In the genomic region with DNA sequence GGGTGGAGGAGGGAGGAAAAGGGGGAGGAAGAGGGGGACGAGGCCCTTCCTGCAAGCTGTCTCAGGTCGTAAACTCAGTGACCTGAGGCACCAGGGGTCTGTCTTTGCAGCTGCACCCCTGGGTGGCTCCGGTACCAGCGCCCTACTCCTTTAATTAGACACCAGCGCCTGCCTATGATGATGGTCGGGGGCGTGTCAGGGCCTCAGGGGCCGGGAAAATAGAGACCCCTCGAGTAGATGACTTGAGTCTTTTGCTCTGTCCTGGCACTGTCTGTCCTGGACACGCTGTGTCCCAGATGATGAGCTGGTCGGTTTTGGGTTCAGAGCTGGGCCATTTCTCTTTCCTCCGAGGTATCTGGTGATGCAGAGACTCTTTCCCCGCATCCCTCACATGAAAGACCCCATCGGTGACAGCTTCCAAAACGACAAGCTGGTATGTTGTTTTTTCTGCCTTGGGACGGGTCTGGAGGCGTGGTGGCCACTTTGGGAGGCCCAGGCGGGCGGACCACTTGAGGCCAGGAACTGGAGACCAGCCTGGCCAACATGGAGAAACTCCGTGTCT, we compare ENCODE assay signal across 1 cellular context.
TF ChIP-seq lines count a peak whose summit lies in the region.

No MANE protein-coding gene starts in this region.

TF ChIP-seq in K562, 482 proteins besides CTCF, POLR2A, EP300 and RAD21:
- TF ChIP-seq POLR2G (IDR thresholded peaks at IDR 0.05; ENCODE audit: low read depth, low read length) (peak; percentile 76; the same call in 1 of the 2 replicates), ZNF79 (CRISPR knock-in tag; IDR thresholded peaks at IDR 0.05; ENCODE audit: low read depth) (no peak)
